ENCODE assay signal across 17 cellular contexts in the genomic region with DNA sequence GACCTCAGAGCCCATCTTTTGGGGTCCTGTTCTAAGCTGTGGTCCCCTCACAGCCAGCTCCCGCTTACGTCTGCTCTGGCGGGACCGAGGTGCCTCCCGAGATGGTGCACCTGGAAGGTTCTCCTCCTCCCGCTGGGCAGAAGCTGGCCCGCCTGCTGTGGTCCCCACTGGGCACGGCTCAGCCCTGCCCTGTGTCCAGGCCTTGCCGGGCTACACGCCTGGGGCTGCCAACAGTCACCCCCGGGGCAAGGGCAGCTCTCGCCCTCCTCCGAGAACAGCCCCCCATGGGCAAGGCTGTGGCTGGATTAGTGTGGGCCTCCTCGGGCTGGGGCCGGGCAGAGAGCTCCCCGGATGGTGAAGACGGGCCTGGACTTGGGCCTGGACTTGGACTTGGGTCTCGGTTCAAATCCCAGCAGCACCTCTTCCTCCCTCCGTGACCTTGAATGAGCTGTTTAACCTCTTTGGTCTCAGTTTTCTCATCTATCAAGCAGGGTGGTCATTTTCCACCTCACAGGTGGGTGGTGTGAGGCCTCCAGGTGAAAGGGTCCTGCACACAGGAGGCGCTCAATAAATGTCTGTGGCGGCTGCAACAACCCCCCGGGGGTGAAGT. TPM values are rescaled to one million over a fixed set of nuclear protein-coding genes. Genes with fewer than 3 reads are reported as not detected.
DNase-seq lines count a peak whose midpoint lies in the region; ATAC-seq, FAIRE-seq and TF ChIP-seq lines count a peak whose summit lies in the region.
"Had no signal": no experiment of that assay in that cellular context is flagged by ENCODE, and none has a peak within 500 bp of the region (broad histone marks: within the 10 kb centered on the region; RNA-seq: fewer than 3 reads in every experiment).

No MANE protein-coding gene starts in this region.

- ATAC-seq in GM12878 (peak; percentile 9; the same call in 1 of the 3 replicates), GM19324 (IDR thresholded peaks at IDR 0.05; ENCODE audit: low FRiP score, unreplicated experiment) (no peak)
- ATAC-seq: PC-3 had no signal

- H3F3A ChIP-seq in neural progenitor cell (ENCODE audit: low read depth): peaks cover 8% of the 10 kb centered on the region

- H3K4me3 ChIP-seq in GM12878: no peak overlapping the region
- no peak overlapping the region for H3K4me3 ChIP-seq in neural progenitor cell
- H3K4me3 ChIP-seq: coronary artery had no signal

- intact Hi-C loops in GM12878 (cut with micrococcal nuclease; ENCODE audit: unreplicated experiment) (no loop called here), MCF 10A (cut with micrococcal nuclease) (no loop called here)

- TF ChIP-seq CTCF in GM12878 (IDR thresholded peaks at IDR 0.05 in 2 of 3, conservative IDR thresholded peaks at IDR 0.05 in 1 of 3; ENCODE audit: control insufficient read depth in 2 of 3, extremely low read depth in 1 of 3, insufficient read depth in 1 of 3, low read depth in 3 of 3, low read length in 3 of 3): no peak
- TF ChIP-seq CTCF in neural progenitor cell (IDR thresholded peaks at IDR 0.05): no peak
- no peak for TF ChIP-seq CTCF in MCF 10A (IDR thresholded peaks at IDR 0.05; ENCODE audit: unreplicated experiment)

- H3K27me3 ChIP-seq in GM12878 (replicated peaks in 1 of 2; ENCODE audit: control insufficient read depth in 2 of 2, insufficient read depth in 2 of 2, low read length in 1 of 2): no peaks in the 10 kb centered on the region
- no peaks in the 10 kb centered on the region for H3K27me3 ChIP-seq in neural progenitor cell

- H3K27me3 Mint-ChIP-seq in neural progenitor cell (ENCODE audit: insufficient read depth, low read depth): peaks cover 14% of the 10 kb centered on the region
- H3K27me3 Mint-ChIP-seq in MCF 10A (ENCODE audit: insufficient read depth, unreplicated experiment): no peaks in the 10 kb centered on the region

- POLR2A ChIA-PET in GM12878 (lab: Charles Lee) (no interaction called here), MCF 10A (lab: Yijun Ruan, JAX) (no interaction called here)

- peak; percentile 3 for DNase-seq in NCI-H1092 treated with DMSO at 0.1 percent for 48 hours (lab: John Stamatoyannopoulos, UW)
- DNase-seq in NCI-H1092 (lab: John Stamatoyannopoulos, UW): no peak
- peak; percentile 14 for DNase-seq in KBM-7
- DNase-seq in GM12878 (ENCODE audit: low read depth, low spot score): no peak
- peak; percentile 31 for DNase-seq in neural progenitor cell (ENCODE audit: low spot score)
- DNase-seq in T-helper 9 cell: no peak
- no peak for DNase-seq in MCF 10A (ENCODE audit: unreplicated experiment)
- DNase-seq: 8988T; activated CD4-positive, CD25-positive, alpha-beta regulatory T cell; activated gamma-delta T cell; NCI-H1436; occipital lobe; PC-3; stimulated activated CD4-positive, alpha-beta T cell treated with anti-CD3 and anti-CD28 coated beads, Interleukin-15, amount 100 ng/mL, for 24 hours had no signal

- H3K27ac ChIP-seq in GM12878 (ENCODE audit: control insufficient read depth, insufficient read depth): no peak overlapping the region
- no peak overlapping the region for H3K27ac ChIP-seq in neural progenitor cell
- H3K27ac ChIP-seq: coronary artery had no signal

- H3K4me1 Mint-ChIP-seq in neural progenitor cell: peaks cover 11% of the 10 kb centered on the region
- H3K4me1 Mint-ChIP-seq in MCF 10A (ENCODE audit: insufficient read depth, unreplicated experiment): peaks cover 4% of the 10 kb centered on the region

- CTCF ChIA-PET in GM12878 (lab: Yijun Ruan, JAX) (interaction anchor here (3.1 kb wide), 1 partner anchor 57 kb away, joined by 10 read pairs; no protein-coding TSS in a partner anchor), MCF 10A (lab: Yijun Ruan, JAX) (interaction anchor here (0.7 to 1.2 kb wide), 2 partner anchors 57 to 168 kb away, joined by 3 read pairs; no protein-coding TSS in a partner anchor)

- no peaks in the 10 kb centered on the region for H4K20me1 ChIP-seq in GM12878 (ENCODE audit: control insufficient read depth, insufficient read depth)
- no peaks in the 10 kb centered on the region for H4K20me1 ChIP-seq in neural progenitor cell (ENCODE audit: low read depth)

- in situ Hi-C loops in KBM-7 (cut with MboI; ENCODE audit: low pct_unique_long_range_greater_than_20kb, low sequenced_read_pairs): no loop called here
- in situ Hi-C loops in GM12878 (cut with MboI): no loop called here

- H3K36me3 Mint-ChIP-seq in neural progenitor cell: no peaks in the 10 kb centered on the region
- H3K36me3 Mint-ChIP-seq in MCF 10A (ENCODE audit: insufficient read depth, unreplicated experiment): no peaks in the 10 kb centered on the region

- no peak for TF ChIP-seq EP300 in GM12878 (IDR thresholded peaks at IDR 0.05; ENCODE audit: borderline replicate concordance in 1 of 2, control insufficient read depth in 1 of 2, low read depth in 2 of 2, low read length in 2 of 2)

- RAD21 ChIA-PET in GM12878 (lab: Charles Lee; ENCODE audit: unreplicated experiment): no interaction called here

- H2AFZ ChIP-seq in GM12878 (ENCODE audit: control insufficient read depth, low read depth, low read length) (no peak overlapping the region), neural progenitor cell (replicated peaks) (no peak overlapping the region)

- SMC1A ChIA-PET in GM12878 (lab: Charles Lee; ENCODE audit: uncharacterized antibody, unreplicated experiment): no interaction called here

- H3K36me3 ChIP-seq in GM12878 (ENCODE audit: control insufficient read depth in 2 of 2, insufficient read depth in 2 of 2, low read length in 1 of 2) (no peaks in the 10 kb centered on the region), neural progenitor cell (no peaks in the 10 kb centered on the region)

- TF ChIP-seq POLR2A in GM12878 (IDR thresholded peaks at IDR 0.05; ENCODE audit: low read depth, low read length): no peak

- TF ChIP-seq RAD21 in GM12878 (IDR thresholded peaks at IDR 0.05; ENCODE audit: insufficient read depth, low read depth, low read length): no peak

- no peaks in the 10 kb centered on the region for H3K79me2 ChIP-seq in GM12878 (ENCODE audit: control insufficient read depth, insufficient read depth, low read length)
- no peaks in the 10 kb centered on the region for H3K79me2 ChIP-seq in neural progenitor cell (ENCODE audit: low read depth)

- H3K4me2 ChIP-seq in GM12878 (ENCODE audit: control insufficient read depth, insufficient read depth) (no peak overlapping the region), neural progenitor cell (no peak overlapping the region)

- H3K4me1 ChIP-seq in GM12878 (ENCODE audit: control insufficient read depth, insufficient read depth, low read length): no peaks in the 10 kb centered on the region
- peaks cover 5% of the 10 kb centered on the region for H3K4me1 ChIP-seq in neural progenitor cell

- peaks cover 2% of the 10 kb centered on the region for H3K9me3 Mint-ChIP-seq in neural progenitor cell
- H3K9me3 Mint-ChIP-seq in MCF 10A (ENCODE audit: unreplicated experiment): no peaks in the 10 kb centered on the region

- H3K9me3 ChIP-seq in GM12878 (replicated peaks; ENCODE audit: control insufficient read depth, insufficient read depth, low read length): no peaks in the 10 kb centered on the region
- H3K9me3 ChIP-seq in neural progenitor cell (ENCODE audit: low read depth): no peaks in the 10 kb centered on the region

- H3K9ac ChIP-seq in GM12878 (ENCODE audit: control insufficient read depth, insufficient read depth, low read length): no peak overlapping the region
- no peak overlapping the region for H3K9ac ChIP-seq in neural progenitor cell

- H3K4me3 Mint-ChIP-seq in neural progenitor cell (peak overlapping the region; percentile 33), MCF 10A (ENCODE audit: unreplicated experiment) (no peak overlapping the region)

- H3K27ac Mint-ChIP-seq in neural progenitor cell (no peak overlapping the region), MCF 10A (ENCODE audit: low read depth, unreplicated experiment) (no peak overlapping the region)

- 85% methylated on average over 22 of the region's 22 CpGs for WGBS in GM12878 (ENCODE audit: insufficient coverage, insufficient replicate concordance, low lambda C conversion rate, missing lambda C conversion rate)

- BruUV-seq in GM12878 (replicated peaks; lab: Mats Ljungman, UMichigan) (no TSS peak), MCF 10A (replicated peaks; lab: Mats Ljungman, UMichigan) (no TSS peak)

- FAIRE-seq in GM12878 (lab: Jason Lieb, UNC): no peak
- FAIRE-seq: GM18507 had no signal

RNA-seq across cellular contexts. Expression of gene BAIAP2L2, which starts 1.0 kb away (rescaled TPM):
- 0.37 TPM in 1 of 2 replicates, not detected in the other for total RNA-seq in GM12878 (2013; cell fraction: nucleolus; rRNA removed)
- total RNA-seq in GM12878 (2014; rRNA removed) (0.11 TPM in 1 of 2 replicates, not detected in the other), GM12878 (2014; rRNA removed; fragmentation: Illumina TruSeq; extraction: Trizol) (not detected in 2 replicates), GM12878 (2021) (0.08 and 0.38 TPM in 2 replicates), neural progenitor cell (ENCODE audit: low replicate concordance) (0.86 and 2.6 TPM in 2 replicates), MCF 10A (2022) (3.6 and 7.1 TPM in 2 replicates)
- 0.12 TPM for polyA plus RNA-seq in GM12878 (2011; ENCODE audit: low read depth)
- polyA plus RNA-seq in GM12878 (2011; rRNA removed) (0.04 and 0.08 TPM in 2 replicates), GM12878 (2014; fragmentation: Illumina TruSeq; extraction: Trizol) (not detected in 2 replicates), GM12878 (2014; fragmentation: Nextera tagmentation; extraction: Ambion mirVana) (not detected), GM12878 (2014; rRNA removed) (0.17 and 0.48 TPM in 2 replicates), GM12878 (2016; fragmentation: Nextera tagmentation; extraction: Ambion mirVana) (under 1 TPM in 1 of 2 experiments, not detected in 1; 0.11 TPM)
- 0.04 and 0.12 TPM in 2 replicates for polyA plus RNA-seq in GM12878 (2011; cell fraction: cytosol; rRNA removed)
- 1.0 and 1.1 TPM in 2 replicates for polyA plus RNA-seq in GM12878 (2011; cell fraction: nucleus; rRNA removed)
- 0.51 and 0.70 TPM in 2 replicates for polyA plus RNA-seq in GM12878 (2012)
- polyA minus RNA-seq in GM12878 (2011; rRNA and poly(A)+ RNA removed): not detected in 2 replicates
- polyA minus RNA-seq in GM12878 (2011; cell fraction: cytosol; rRNA and poly(A)+ RNA removed): not detected in 2 replicates
- not detected in 2 replicates for polyA minus RNA-seq in GM12878 (2011; cell fraction: nucleus; rRNA and poly(A)+ RNA removed)
- total RNA-seq: occipital lobe had no signal

RNA-seq across cellular contexts. Expression of gene SLC16A8, which starts 25.5 kb away (rescaled TPM):
- total RNA-seq in GM12878 (2013; cell fraction: nucleolus; rRNA removed): not detected in 2 replicates
- total RNA-seq in GM12878 (2014; rRNA removed) (not detected in 2 replicates), GM12878 (2014; rRNA removed; fragmentation: Illumina TruSeq; extraction: Trizol) (not detected in 2 replicates), GM12878 (2021) (not detected in 2 replicates), neural progenitor cell (ENCODE audit: low replicate concordance) (1.0 and 3.1 TPM in 2 replicates), MCF 10A (2022) (not detected in 2 replicates)
- polyA plus RNA-seq in GM12878 (2011; ENCODE audit: low read depth): not detected
- polyA plus RNA-seq in GM12878 (2011; rRNA removed) (not detected in 2 replicates), GM12878 (2014; fragmentation: Illumina TruSeq; extraction: Trizol) (not detected in 2 replicates), GM12878 (2014; fragmentation: Nextera tagmentation; extraction: Ambion mirVana) (not detected), GM12878 (2014; rRNA removed) (not detected in 2 replicates), GM12878 (2016; fragmentation: Nextera tagmentation; extraction: Ambion mirVana) (not detected)
- polyA plus RNA-seq in GM12878 (2011; cell fraction: cytosol; rRNA removed): not detected in 2 replicates
- not detected in 2 replicates for polyA plus RNA-seq in GM12878 (2011; cell fraction: nucleus; rRNA removed)
- polyA plus RNA-seq in GM12878 (2012): not detected in 2 replicates
- not detected in 2 replicates for polyA minus RNA-seq in GM12878 (2011; rRNA and poly(A)+ RNA removed)
- polyA minus RNA-seq in GM12878 (2011; cell fraction: cytosol; rRNA and poly(A)+ RNA removed): not detected in 2 replicates
- not detected in 2 replicates for polyA minus RNA-seq in GM12878 (2011; cell fraction: nucleus; rRNA and poly(A)+ RNA removed)
- total RNA-seq: PC-3 had no signal

RNA-seq across cellular contexts. Expression of gene PICK1, which starts 52.3 kb away (rescaled TPM):
- 37.1 and 39.3 TPM in 2 replicates for total RNA-seq in GM12878 (2013; cell fraction: nucleolus; rRNA removed)
- total RNA-seq in GM12878 (2014; rRNA removed) (12.6 and 13.7 TPM in 2 replicates), GM12878 (2014; rRNA removed; fragmentation: Illumina TruSeq; extraction: Trizol) (7.8 and 10.5 TPM in 2 replicates), GM12878 (2021) (11.6 and 15.9 TPM in 2 replicates), neural progenitor cell (ENCODE audit: low replicate concordance) (10.7 and 31.8 TPM in 2 replicates), MCF 10A (2022) (40.2 and 40.6 TPM in 2 replicates)
- 4.3 TPM for polyA plus RNA-seq in GM12878 (2011; ENCODE audit: low read depth)
- polyA plus RNA-seq in GM12878 (2011; rRNA removed) (8.7 and 14.4 TPM in 2 replicates), GM12878 (2014; fragmentation: Illumina TruSeq; extraction: Trizol) (6.7 and 10.4 TPM in 2 replicates), GM12878 (2014; fragmentation: Nextera tagmentation; extraction: Ambion mirVana) (under 1 TPM; 0.07 to 0.84 TPM), GM12878 (2014; rRNA removed) (14.8 and 19.2 TPM in 2 replicates), GM12878 (2016; fragmentation: Nextera tagmentation; extraction: Ambion mirVana) (10 to 100 TPM; 10.6 to 11.3 TPM)
- 12.0 and 21.4 TPM in 2 replicates for polyA plus RNA-seq in GM12878 (2011; cell fraction: cytosol; rRNA removed)
- polyA plus RNA-seq in GM12878 (2011; cell fraction: nucleus; rRNA removed): 73.0 and 76.7 TPM in 2 replicates
- polyA plus RNA-seq in GM12878 (2012): 8.4 and 10.9 TPM in 2 replicates
- polyA minus RNA-seq in GM12878 (2011; rRNA and poly(A)+ RNA removed): 15.9 and 23.6 TPM in 2 replicates
- polyA minus RNA-seq in GM12878 (2011; cell fraction: cytosol; rRNA and poly(A)+ RNA removed): 3.2 and 4.9 TPM in 2 replicates
- 11.8 and 15.8 TPM in 2 replicates for polyA minus RNA-seq in GM12878 (2011; cell fraction: nucleus; rRNA and poly(A)+ RNA removed)

Comparison
In these comparisons a context has a peak if more than half of its experiments do, and no peak if none do; other contexts are left out.
1. DNase-seq: peak in NCI-H1092 treated with DMSO at 0.1 percent for 48 hours (single experiment), KBM-7 (single experiment) and neural progenitor cell (single experiment); none in NCI-H1092 (single experiment), GM12878 (single experiment), T-helper 9 cell (single experiment) and MCF 10A (single experiment).